In the genomic region with DNA sequence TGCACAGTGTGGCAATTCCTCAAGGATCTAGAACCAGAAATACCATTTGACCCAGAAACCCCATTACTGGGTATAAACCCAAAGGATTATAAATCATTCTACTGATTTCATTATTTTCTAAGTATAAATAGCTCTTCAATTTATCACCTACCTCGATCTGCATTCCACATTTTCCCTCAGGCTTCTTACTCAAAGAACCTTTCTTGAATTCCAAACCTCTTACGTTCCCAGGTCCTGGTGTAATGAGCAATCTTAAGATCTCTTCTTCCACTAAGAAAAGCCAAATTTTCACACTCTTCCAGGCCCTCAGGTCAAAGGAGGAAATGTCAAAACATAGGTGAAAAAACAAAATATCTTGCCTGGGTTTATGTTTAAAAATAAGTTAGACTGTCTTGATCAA, we compare ENCODE assay signal across 27 cellular contexts.
"Had no signal": no experiment of that assay in that cellular context is flagged by ENCODE, and none has a peak within 500 bp of the region (broad histone marks: within the 10 kb centered on the region; RNA-seq: fewer than 3 reads in every experiment).

No MANE protein-coding gene starts in this region.

- H3K9me3 ChIP-seq: esophagus squamous epithelium, prostate gland, sigmoid colon, thoracic aorta, tibial nerve, upper lobe of left lung had no signal

- H3K27me3 Mint-ChIP-seq: naive thymus-derived CD8-positive, alpha-beta T cell; stimulated activated memory B cell treated with anti-CD40 and anti-IgM and Interleukin-4, amounts not matched to agents 10 μg/mL and 1 μg/mL and 100 μg/mL, for 72 hours had no signal

- H3K36me3 ChIP-seq: esophagus squamous epithelium, prostate gland, sigmoid colon, spleen, thoracic aorta, tibial nerve, upper lobe of left lung had no signal

- H3K27ac Mint-ChIP-seq: immature natural killer cell; naive thymus-derived CD8-positive, alpha-beta T cell; nephron progenitor cell; stimulated activated memory B cell treated with anti-CD40 and anti-IgM and Interleukin-4, amounts not matched to agents 10 μg/mL and 1 μg/mL and 100 μg/mL, for 72 hours had no signal

- H3K9me3 Mint-ChIP-seq: nephron progenitor cell had no signal

- H3K4me3 ChIP-seq: esophagus squamous epithelium, lung, prostate gland, sigmoid colon, skin epidermis, spleen, thoracic aorta, tibial nerve, upper lobe of left lung had no signal

- FAIRE-seq: frontal cortex, urothelium cell line had no signal

- H3K4me1 ChIP-seq: esophagus squamous epithelium, prostate gland, sigmoid colon, spleen, tibial nerve, upper lobe of left lung had no signal

- H3K27ac ChIP-seq: epithelial cell of prostate, esophagus squamous epithelium, prostate gland, sigmoid colon, skin epidermis, spleen, thoracic aorta, tibial nerve, upper lobe of left lung had no signal

- H3K36me3 Mint-ChIP-seq: stimulated activated memory B cell treated with anti-CD40 and anti-IgM and Interleukin-4, amounts not matched to agents 10 μg/mL and 1 μg/mL and 100 μg/mL, for 72 hours had no signal

- ATAC-seq: left lobe of liver; naive thymus-derived CD8-positive, alpha-beta T cell; right cardiac atrium; stimulated activated memory B cell treated with anti-CD40 and anti-IgM and Interleukin-4, amounts not matched to agents 10 μg/mL and 1 μg/mL and 100 μg/mL, for 72 hours; stimulated activated naive CD8-positive, alpha-beta T cell treated with anti-CD3 and anti-CD28 coated beads, Interleukin-15, Interleukin-2, amounts not matched to agents 100 U/mL and 50 U/mL, for 24 hours had no signal

- DNase-seq: cerebellar nuclear complex; cortex of kidney; esophagus squamous epithelium; hypothalamus; immature natural killer cell; islet precursor cell; mesenchymal stem cell; midbrain; naive thymus-derived CD8-positive, alpha-beta T cell; nephron progenitor cell; nucleus accumbens; right cardiac atrium; sigmoid colon; spleen; stimulated activated CD4-positive, alpha-beta T cell treated with anti-CD3 and anti-CD28 coated beads, Interleukin-4, amount 100 ng/mL, for 4 hours; stimulated activated naive CD8-positive, alpha-beta T cell treated with anti-CD3 and anti-CD28 coated beads, Interleukin-15, Interleukin-2, amounts not matched to agents 100 U/mL and 50 U/mL, for 24 hours; upper lobe of left lung had no signal

- H3K4me3 Mint-ChIP-seq: immature natural killer cell; naive thymus-derived CD8-positive, alpha-beta T cell; nephron progenitor cell; stimulated activated memory B cell treated with anti-CD40 and anti-IgM and Interleukin-4, amounts not matched to agents 10 μg/mL and 1 μg/mL and 100 μg/mL, for 72 hours had no signal

- H3K27me3 ChIP-seq: esophagus squamous epithelium, sigmoid colon, spleen, tibial nerve, upper lobe of left lung had no signal

- H3K4me1 Mint-ChIP-seq: immature natural killer cell; naive thymus-derived CD8-positive, alpha-beta T cell; nephron progenitor cell; stimulated activated memory B cell treated with anti-CD40 and anti-IgM and Interleukin-4, amounts not matched to agents 10 μg/mL and 1 μg/mL and 100 μg/mL, for 72 hours had no signal
